ENCODE assay signal across 8 cellular contexts in genomic region chr17:42518046-42518754, GRCh38. TPM values are rescaled to one million over a fixed set of nuclear protein-coding genes. Genes with fewer than 3 reads are reported as not detected.
DNase-seq lines count a peak whose midpoint lies in the region; ATAC-seq, FAIRE-seq and TF ChIP-seq lines count a peak whose summit lies in the region.

No MANE protein-coding gene starts in this region.

- WGBS in HepG2 (ENCODE audit: low lambda C conversion rate) = 90% methylated on average over 9 of the region's 9 CpGs
- WGBS in thyroid gland, 2 donors = 58 to 74% methylated on average over 9 of the region's 9 CpGs

- H3K4me2 ChIP-seq in HepG2 (ENCODE audit: low read depth, low read length) = no peak overlapping the region

- in situ Hi-C loops in HepG2 (cut with HindIII; ENCODE audit: extremely low pct_ligation_motif_present, low pct_unique_long_range_greater_than_20kb) = loop anchor here (5.0 kb wide), 1 partner anchor 96 kb away; the partner anchor contains the start of gene CAVIN1

- FAIRE-seq in HepG2 (lab: Jason Lieb, UNC) = no peak

- H3K27ac ChIP-seq in HepG2 (ENCODE audit: extremely low read length, insufficient read depth, low read length) (peak overlapping the region; percentile 23), thyroid gland (peak overlapping the region; percentile 93 to 99 (median 96))

- no peak for TF ChIP-seq CTCF in HepG2 (CRISPR knock-in tag; IDR thresholded peaks at IDR 0.05)
- no peak for TF ChIP-seq CTCF in thyroid gland (IDR thresholded peaks at IDR 0.05)
- no peak for TF ChIP-seq CTCF in BE2C (IDR thresholded peaks at IDR 0.05; ENCODE audit: low read depth, low read length)

- peaks cover 56% of the 10 kb centered on the region for H3K4me1 ChIP-seq in HepG2 (ENCODE audit: insufficient read depth, low read length)
- peaks cover 24 to 68% of the 10 kb centered on the region in 2 donors for H3K4me1 ChIP-seq in thyroid gland
- H3K4me1 ChIP-seq in BE2C = peaks cover 29% of the 10 kb centered on the region

- H3K27me3 ChIP-seq in HepG2 (ENCODE audit: control insufficient read depth in 1 of 2, insufficient read depth in 2 of 2, low read length in 2 of 2) (no peaks in the 10 kb centered on the region), thyroid gland (no peaks in the 10 kb centered on the region), BE2C (no peaks in the 10 kb centered on the region; the same call in 1 of the 2 replicates)

- H4K20me1 ChIP-seq in HepG2 (ENCODE audit: insufficient read depth, low read length) = no peaks in the 10 kb centered on the region

- intact Hi-C loops in HepG2 (cut with micrococcal nuclease; ENCODE audit: unreplicated experiment) = no loop called here
- intact Hi-C loops in thyroid gland (cut with DNase I) = loop anchor here (5.0 kb wide), 1 partner anchor 96 kb away; the partner anchor contains the start of gene CAVIN1

- H2AFZ ChIP-seq in HepG2 (ENCODE audit: low read length) = no peak overlapping the region

- H3K9me3 ChIP-seq in HepG2 (ENCODE audit: low read length) (no peaks in the 10 kb centered on the region), thyroid gland (no peaks in the 10 kb centered on the region), BE2C (no peaks in the 10 kb centered on the region)

- TF ChIP-seq POLR2A in HepG2 (IDR thresholded peaks at IDR 0.05; ENCODE audit: insufficient read depth in 1 of 2, low read depth in 2 of 2, low read length in 2 of 2) (no peak), thyroid gland (IDR thresholded peaks at IDR 0.05) (no peak)

- no peak for TF ChIP-seq RAD21 in HepG2 (CRISPR knock-in tag; IDR thresholded peaks at IDR 0.05)

- TSS peak; percentile 7 for BruUV-seq in HepG2 (replicated peaks; lab: Mats Ljungman, UMichigan)

- TF ChIP-seq EP300 in HepG2 (IDR thresholded peaks at IDR 0.05; ENCODE audit: low read depth in 2 of 2, low read length in 2 of 2) (no peak), HepG2 (CRISPR knock-in tag; IDR thresholded peaks at IDR 0.05; ENCODE audit: borderline replicate concordance) (no peak)

- H3K79me2 ChIP-seq in HepG2 (ENCODE audit: insufficient read depth, low read length) = no peaks in the 10 kb centered on the region

- DNase-seq in SIG-M5 treated with dmso at 0.1 percent for 504 hours (lab: John Stamatoyannopoulos, UW; ENCODE audit: unreplicated experiment) (peak; percentile 24), SIG-M5 (lab: John Stamatoyannopoulos, UW) (no peak), brain pericyte (ENCODE audit: low read depth, low spot score) (peak; percentile 41), HepG2 (ENCODE audit: low spot score) (no peak), thyroid gland (peak; percentile 47 to 61), BE2C (no peak)
- no peak for DNase-seq in activated CD4-positive, alpha-beta T cell treated with anti-CD3 and anti-CD28 coated beads, Interleukin-2, amount 50 U/mL, for 4 hours

- POLR2A ChIA-PET in HepG2 (lab: Yijun Ruan, JAX) = interaction anchor here (0.7 to 4.3 kb wide), 8 partner anchors 9 to 95 kb away, joined by 3 to 52 read pairs (median 6); partner anchors contain the start of genes CAVIN1 and NAGLU

- CTCF ChIA-PET in HepG2 (lab: Yijun Ruan, JAX; ENCODE audit: low intra/inter-chr PET ratio, low total read pairs) = interaction anchor here (0.8 to 2.5 kb wide), 7 partner anchors 9 to 196 kb away, joined by 3 to 28 read pairs (median 8); partner anchors contain the start of gene PSMC3IP

- H3K36me3 ChIP-seq in HepG2 (replicated peaks in 1 of 2; ENCODE audit: control insufficient read depth in 1 of 2, insufficient read depth in 2 of 2, low read length in 2 of 2) = peaks cover 18 to 23% of the 10 kb centered on the region in 2 experiments
- peaks cover 9 to 24% of the 10 kb centered on the region in 2 donors for H3K36me3 ChIP-seq in thyroid gland
- peaks cover 45% of the 10 kb centered on the region for H3K36me3 ChIP-seq in BE2C

- H3K9ac ChIP-seq in HepG2 (ENCODE audit: insufficient read depth, low read depth, low read length) = no peak overlapping the region

- H3K4me3 ChIP-seq in HepG2 (replicated peaks in 1 of 3; ENCODE audit: insufficient read depth in 1 of 3, low read depth in 2 of 3, low read length in 3 of 3) (no peak overlapping the region), thyroid gland (replicated peaks in 1 of 3) (no peak overlapping the region), BE2C (ENCODE audit: low read depth, low read length) (no peak overlapping the region)

- ATAC-seq in HepG2 (no peak), HG02798 (IDR thresholded peaks at IDR 0.05; ENCODE audit: poor library complexity, unreplicated experiment) (no peak)

RNA-seq across cellular contexts. Expression of gene NAGLU, which starts 17.8 kb away (rescaled TPM):
- total RNA-seq in HepG2 (2016; rRNA removed; fragmentation: Illumina TruSeq; extraction: Trizol) (13.1 and 40.1 TPM in 2 replicates), thyroid gland (100 to 1,000 TPM in 2 of 4 donors, 10 to 100 TPM in 2; 56.7 to 140 (median 101) TPM)
- total RNA-seq in HepG2 (2016; cell fraction: cytosol; rRNA removed; fragmentation: Illumina TruSeq; extraction: Trizol; ENCODE audit: low read depth) = 11.7 and 11.8 TPM in 2 replicates
- 11.6 and 40.3 TPM in 2 replicates for total RNA-seq in HepG2 (2016; cell fraction: insoluble cytoplasmic fraction; rRNA removed; fragmentation: Illumina TruSeq; extraction: Trizol)
- 16.4 and 17.9 TPM in 2 replicates for total RNA-seq in HepG2 (2016; cell fraction: membrane; rRNA removed; fragmentation: Illumina TruSeq; extraction: Trizol)
- 46.8 and 52.2 TPM in 2 replicates for total RNA-seq in HepG2 (2016; cell fraction: nucleus; rRNA removed; fragmentation: Illumina TruSeq; extraction: Trizol)
- 28.2 and 29.4 TPM in 2 replicates for polyA plus RNA-seq in HepG2 (2011; rRNA removed)
- 19.2 and 36.3 TPM in 2 replicates for polyA plus RNA-seq in HepG2 (2011; cell fraction: cytosol; rRNA removed)
- 76.6 and 98.9 TPM in 2 replicates for polyA plus RNA-seq in HepG2 (2011; cell fraction: nucleus; rRNA removed)
- 20.7 and 21.0 TPM in 2 replicates for polyA plus RNA-seq in HepG2 (2012)
- 8.0 and 8.6 TPM in 2 replicates for polyA plus RNA-seq in HepG2 (2016; cell fraction: cytosol; fragmentation: Illumina TruSeq; extraction: Trizol; ENCODE audit: low read depth)
- polyA plus RNA-seq in HepG2 (2016; cell fraction: insoluble cytoplasmic fraction; fragmentation: Illumina TruSeq; extraction: Trizol; ENCODE audit: low read depth) = 12.0 and 16.4 TPM in 2 replicates
- polyA plus RNA-seq in HepG2 (2016; cell fraction: membrane; fragmentation: Illumina TruSeq; extraction: Trizol; ENCODE audit: low read depth) = 11.8 and 12.2 TPM in 2 replicates
- 83.1 and 85.8 TPM in 2 replicates for polyA plus RNA-seq in HepG2 (2016; cell fraction: nucleus; fragmentation: Illumina TruSeq; extraction: Trizol; ENCODE audit: insufficient read depth, low read depth)
- polyA minus RNA-seq in HepG2 (2011; rRNA and poly(A)+ RNA removed; ENCODE audit: low replicate concordance) = 23.9 and 52.5 TPM in 2 replicates
- polyA minus RNA-seq in HepG2 (2011; cell fraction: cytosol; rRNA and poly(A)+ RNA removed) = 17.1 and 17.5 TPM in 2 replicates
- 31.7 and 32.4 TPM in 2 replicates for polyA minus RNA-seq in HepG2 (2011; cell fraction: nucleus; rRNA and poly(A)+ RNA removed)
- polyA plus RNA-seq in BE2C (2012; ENCODE audit: insufficient read depth, insufficient read length, low read depth) = 28.3 TPM

RNA-seq across cellular contexts. Expression of gene HSD17B1, which starts 34.5 kb away (rescaled TPM):
- total RNA-seq in HepG2 (2016; rRNA removed; fragmentation: Illumina TruSeq; extraction: Trizol) = 0.77 and 0.93 TPM in 2 replicates
- total RNA-seq in HepG2 (2016; cell fraction: cytosol; rRNA removed; fragmentation: Illumina TruSeq; extraction: Trizol; ENCODE audit: low read depth) = 0.88 and 1.6 TPM in 2 replicates
- total RNA-seq in HepG2 (2016; cell fraction: insoluble cytoplasmic fraction; rRNA removed; fragmentation: Illumina TruSeq; extraction: Trizol) = 1.00 and 1.1 TPM in 2 replicates
- 0.71 and 0.90 TPM in 2 replicates for total RNA-seq in HepG2 (2016; cell fraction: membrane; rRNA removed; fragmentation: Illumina TruSeq; extraction: Trizol)
- 0.53 and 1.1 TPM in 2 replicates for total RNA-seq in HepG2 (2016; cell fraction: nucleus; rRNA removed; fragmentation: Illumina TruSeq; extraction: Trizol)
- 0.34 and 0.54 TPM in 2 replicates for polyA plus RNA-seq in HepG2 (2011; rRNA removed)
- polyA plus RNA-seq in HepG2 (2011; cell fraction: cytosol; rRNA removed) = 0.22 and 0.75 TPM in 2 replicates
- polyA plus RNA-seq in HepG2 (2011; cell fraction: nucleus; rRNA removed) = 2.1 and 2.9 TPM in 2 replicates
- polyA plus RNA-seq in HepG2 (2012) = 3.1 and 4.6 TPM in 2 replicates
- polyA plus RNA-seq in HepG2 (2016; cell fraction: cytosol; fragmentation: Illumina TruSeq; extraction: Trizol; ENCODE audit: low read depth) = 0.66 and 0.93 TPM in 2 replicates
- 0.40 and 0.55 TPM in 2 replicates for polyA plus RNA-seq in HepG2 (2016; cell fraction: insoluble cytoplasmic fraction; fragmentation: Illumina TruSeq; extraction: Trizol; ENCODE audit: low read depth)
- polyA plus RNA-seq in HepG2 (2016; cell fraction: membrane; fragmentation: Illumina TruSeq; extraction: Trizol; ENCODE audit: low read depth) = 0.49 TPM in 2 replicates
- polyA plus RNA-seq in HepG2 (2016; cell fraction: nucleus; fragmentation: Illumina TruSeq; extraction: Trizol; ENCODE audit: insufficient read depth, low read depth) = 1.3 and 1.4 TPM in 2 replicates
- polyA minus RNA-seq in HepG2 (2011; rRNA and poly(A)+ RNA removed; ENCODE audit: low replicate concordance) = 0.94 and 1.4 TPM in 2 replicates
- 0.62 and 0.89 TPM in 2 replicates for polyA minus RNA-seq in HepG2 (2011; cell fraction: cytosol; rRNA and poly(A)+ RNA removed)
- 1.2 and 1.3 TPM in 2 replicates for polyA minus RNA-seq in HepG2 (2011; cell fraction: nucleus; rRNA and poly(A)+ RNA removed)
- 1 to 10 TPM in 2 of 4 donors, under 1 TPM in 2; 0.21 to 4.1 (median 1.3) TPM for total RNA-seq in thyroid gland
- 30.7 TPM for polyA plus RNA-seq in BE2C (2012; ENCODE audit: insufficient read depth, insufficient read length, low read depth)

RNA-seq across cellular contexts. Expression of gene COASY, which starts 43.7 kb away (rescaled TPM):
- total RNA-seq in HepG2 (2016; rRNA removed; fragmentation: Illumina TruSeq; extraction: Trizol) (90.7 and 115 TPM in 2 replicates), thyroid gland (10 to 100 TPM; 32.7 to 60.9 (median 48.7) TPM)
- total RNA-seq in HepG2 (2016; cell fraction: cytosol; rRNA removed; fragmentation: Illumina TruSeq; extraction: Trizol; ENCODE audit: low read depth) = 22.2 and 24.7 TPM in 2 replicates
- total RNA-seq in HepG2 (2016; cell fraction: insoluble cytoplasmic fraction; rRNA removed; fragmentation: Illumina TruSeq; extraction: Trizol) = 99.1 and 105 TPM in 2 replicates
- total RNA-seq in HepG2 (2016; cell fraction: membrane; rRNA removed; fragmentation: Illumina TruSeq; extraction: Trizol) = 64.5 and 68.5 TPM in 2 replicates
- total RNA-seq in HepG2 (2016; cell fraction: nucleus; rRNA removed; fragmentation: Illumina TruSeq; extraction: Trizol) = 102 and 126 TPM in 2 replicates
- 125 and 158 TPM in 2 replicates for polyA plus RNA-seq in HepG2 (2011; rRNA removed)
- 60.6 and 76.3 TPM in 2 replicates for polyA plus RNA-seq in HepG2 (2011; cell fraction: cytosol; rRNA removed)
- polyA plus RNA-seq in HepG2 (2011; cell fraction: nucleus; rRNA removed) = 464 and 551 TPM in 2 replicates
- polyA plus RNA-seq in HepG2 (2012) = 189 and 231 TPM in 2 replicates
- polyA plus RNA-seq in HepG2 (2016; cell fraction: cytosol; fragmentation: Illumina TruSeq; extraction: Trizol; ENCODE audit: low read depth) = 24.2 and 25.6 TPM in 2 replicates
- 120 and 149 TPM in 2 replicates for polyA plus RNA-seq in HepG2 (2016; cell fraction: insoluble cytoplasmic fraction; fragmentation: Illumina TruSeq; extraction: Trizol; ENCODE audit: low read depth)
- polyA plus RNA-seq in HepG2 (2016; cell fraction: membrane; fragmentation: Illumina TruSeq; extraction: Trizol; ENCODE audit: low read depth) = 59.9 and 61.3 TPM in 2 replicates
- 256 and 260 TPM in 2 replicates for polyA plus RNA-seq in HepG2 (2016; cell fraction: nucleus; fragmentation: Illumina TruSeq; extraction: Trizol; ENCODE audit: insufficient read depth, low read depth)
- polyA minus RNA-seq in HepG2 (2011; rRNA and poly(A)+ RNA removed; ENCODE audit: low replicate concordance) = 127 and 141 TPM in 2 replicates
- 69.1 and 69.4 TPM in 2 replicates for polyA minus RNA-seq in HepG2 (2011; cell fraction: cytosol; rRNA and poly(A)+ RNA removed)
- polyA minus RNA-seq in HepG2 (2011; cell fraction: nucleus; rRNA and poly(A)+ RNA removed) = 69.1 and 80.1 TPM in 2 replicates
- 109 TPM for polyA plus RNA-seq in BE2C (2012; ENCODE audit: insufficient read depth, insufficient read length, low read depth)

RNA-seq across cellular contexts. Expression of gene MLX, which starts 48.7 kb away (rescaled TPM):
- total RNA-seq in HepG2 (2016; rRNA removed; fragmentation: Illumina TruSeq; extraction: Trizol) (38.9 and 40.2 TPM in 2 replicates), thyroid gland (10 to 100 TPM; 47.0 to 62.8 (median 52.9) TPM)
- 28.0 and 30.5 TPM in 2 replicates for total RNA-seq in HepG2 (2016; cell fraction: cytosol; rRNA removed; fragmentation: Illumina TruSeq; extraction: Trizol; ENCODE audit: low read depth)
- 37.2 and 39.5 TPM in 2 replicates for total RNA-seq in HepG2 (2016; cell fraction: insoluble cytoplasmic fraction; rRNA removed; fragmentation: Illumina TruSeq; extraction: Trizol)
- 34.6 and 39.3 TPM in 2 replicates for total RNA-seq in HepG2 (2016; cell fraction: membrane; rRNA removed; fragmentation: Illumina TruSeq; extraction: Trizol)
- 34.5 and 44.1 TPM in 2 replicates for total RNA-seq in HepG2 (2016; cell fraction: nucleus; rRNA removed; fragmentation: Illumina TruSeq; extraction: Trizol)
- polyA plus RNA-seq in HepG2 (2011; rRNA removed) = 74.4 and 85.4 TPM in 2 replicates
- 53.2 and 55.1 TPM in 2 replicates for polyA plus RNA-seq in HepG2 (2011; cell fraction: cytosol; rRNA removed)
- polyA plus RNA-seq in HepG2 (2011; cell fraction: nucleus; rRNA removed) = 173 and 195 TPM in 2 replicates
- 41.9 and 49.7 TPM in 2 replicates for polyA plus RNA-seq in HepG2 (2012)
- 14.9 and 18.6 TPM in 2 replicates for polyA plus RNA-seq in HepG2 (2016; cell fraction: cytosol; fragmentation: Illumina TruSeq; extraction: Trizol; ENCODE audit: low read depth)
- polyA plus RNA-seq in HepG2 (2016; cell fraction: insoluble cytoplasmic fraction; fragmentation: Illumina TruSeq; extraction: Trizol; ENCODE audit: low read depth) = 55.1 and 57.7 TPM in 2 replicates
- 24.6 and 25.0 TPM in 2 replicates for polyA plus RNA-seq in HepG2 (2016; cell fraction: membrane; fragmentation: Illumina TruSeq; extraction: Trizol; ENCODE audit: low read depth)
- 99.9 and 109 TPM in 2 replicates for polyA plus RNA-seq in HepG2 (2016; cell fraction: nucleus; fragmentation: Illumina TruSeq; extraction: Trizol; ENCODE audit: insufficient read depth, low read depth)
- 81.6 and 104 TPM in 2 replicates for polyA minus RNA-seq in HepG2 (2011; rRNA and poly(A)+ RNA removed; ENCODE audit: low replicate concordance)
- 29.7 and 33.3 TPM in 2 replicates for polyA minus RNA-seq in HepG2 (2011; cell fraction: cytosol; rRNA and poly(A)+ RNA removed)
- 50.6 and 76.5 TPM in 2 replicates for polyA minus RNA-seq in HepG2 (2011; cell fraction: nucleus; rRNA and poly(A)+ RNA removed)
- polyA plus RNA-seq in BE2C (2012; ENCODE audit: insufficient read depth, insufficient read length, low read depth) = 138 TPM

RNA-seq across cellular contexts. Expression of gene PSMC3IP, which starts 59.3 kb away (rescaled TPM):
- total RNA-seq in HepG2 (2016; rRNA removed; fragmentation: Illumina TruSeq; extraction: Trizol) = 20.1 and 22.4 TPM in 2 replicates
- 25.7 and 27.1 TPM in 2 replicates for total RNA-seq in HepG2 (2016; cell fraction: cytosol; rRNA removed; fragmentation: Illumina TruSeq; extraction: Trizol; ENCODE audit: low read depth)
- total RNA-seq in HepG2 (2016; cell fraction: insoluble cytoplasmic fraction; rRNA removed; fragmentation: Illumina TruSeq; extraction: Trizol) = 19.5 and 23.7 TPM in 2 replicates
- 36.3 and 38.4 TPM in 2 replicates for total RNA-seq in HepG2 (2016; cell fraction: membrane; rRNA removed; fragmentation: Illumina TruSeq; extraction: Trizol)
- total RNA-seq in HepG2 (2016; cell fraction: nucleus; rRNA removed; fragmentation: Illumina TruSeq; extraction: Trizol) = 19.9 and 24.0 TPM in 2 replicates
- 5.5 and 6.5 TPM in 2 replicates for polyA plus RNA-seq in HepG2 (2011; rRNA removed)
- 3.1 and 3.3 TPM in 2 replicates for polyA plus RNA-seq in HepG2 (2011; cell fraction: cytosol; rRNA removed)
- polyA plus RNA-seq in HepG2 (2011; cell fraction: nucleus; rRNA removed) = 15.1 and 18.7 TPM in 2 replicates
- 6.5 and 8.5 TPM in 2 replicates for polyA plus RNA-seq in HepG2 (2012)
- polyA plus RNA-seq in HepG2 (2016; cell fraction: cytosol; fragmentation: Illumina TruSeq; extraction: Trizol; ENCODE audit: low read depth) = 36.9 and 41.0 TPM in 2 replicates
- polyA plus RNA-seq in HepG2 (2016; cell fraction: insoluble cytoplasmic fraction; fragmentation: Illumina TruSeq; extraction: Trizol; ENCODE audit: low read depth) = 31.0 and 31.1 TPM in 2 replicates
- 41.0 and 42.1 TPM in 2 replicates for polyA plus RNA-seq in HepG2 (2016; cell fraction: membrane; fragmentation: Illumina TruSeq; extraction: Trizol; ENCODE audit: low read depth)
- 56.5 and 60.1 TPM in 2 replicates for polyA plus RNA-seq in HepG2 (2016; cell fraction: nucleus; fragmentation: Illumina TruSeq; extraction: Trizol; ENCODE audit: insufficient read depth, low read depth)
- 2.7 and 15.4 TPM in 2 replicates for polyA minus RNA-seq in HepG2 (2011; rRNA and poly(A)+ RNA removed; ENCODE audit: low replicate concordance)
- 1.6 and 2.4 TPM in 2 replicates for polyA minus RNA-seq in HepG2 (2011; cell fraction: cytosol; rRNA and poly(A)+ RNA removed)
- 9.1 and 9.4 TPM in 2 replicates for polyA minus RNA-seq in HepG2 (2011; cell fraction: nucleus; rRNA and poly(A)+ RNA removed)
- 1 to 10 TPM; 1.4 to 5.8 (median 4.5) TPM for total RNA-seq in thyroid gland
- polyA plus RNA-seq in BE2C (2012; ENCODE audit: insufficient read depth, insufficient read length, low read depth) = 29.8 TPM

Comparison
In these comparisons a context has a peak if more than half of its experiments do, and no peak if none do; other contexts are left out.
1. DNase-seq: peak in SIG-M5 treated with dmso at 0.1 percent for 504 hours (single experiment), brain pericyte (single experiment) and thyroid gland (2 of 2); none in SIG-M5 (single experiment), HepG2 (single experiment), activated CD4-positive, alpha-beta T cell treated with anti-CD3 and anti-CD28 coated beads, Interleukin-2, amount 50 U/mL, for 4 hours (0 of 2) and BE2C (single experiment).